ENCODE assay signal across 20 cellular contexts in genomic region chr7:43536773-43537172, GRCh38. TPM values are rescaled to one million over a fixed set of nuclear protein-coding genes. Genes with fewer than 3 reads are reported as not detected.
A peak's percentile ranks its signal among the peaks of the same experiment; 100 is the strongest.
DNase-seq lines count a peak whose midpoint lies in the region; ATAC-seq, FAIRE-seq and TF ChIP-seq lines count a peak whose summit lies in the region.
"Had no signal": no experiment of that assay in that cellular context is flagged by ENCODE, and none has a peak within 500 bp of the region (broad histone marks: within the 10 kb centered on the region; RNA-seq: fewer than 3 reads in every experiment).

No MANE protein-coding gene starts in this region.

- H3K14ac ChIP-seq in neuronal stem cell (ENCODE audit: low read length), result no peak overlapping the region

- no peak for TF ChIP-seq POLR2A in right lobe of liver (IDR thresholded peaks at IDR 0.05)

- intact Hi-C loops in right lobe of liver (cut with DNase I), result no loop called here

- H3K27me3 ChIP-seq in SK-N-SH (ENCODE audit: insufficient read depth) (peaks cover 18% of the 10 kb centered on the region), brain microvascular endothelial cell (replicated peaks) (no peaks in the 10 kb centered on the region), neuronal stem cell (ENCODE audit: control insufficient read depth in 3 of 3, insufficient read depth in 3 of 3, low read depth in 1 of 3, low read length in 3 of 3) (no peaks in the 10 kb centered on the region), right lobe of liver (no peaks in the 10 kb centered on the region)
- H3K27me3 ChIP-seq: SJCRH30 had no signal

- CTCF ChIA-PET in SK-N-SH (lab: Yijun Ruan, JAX), result interaction anchor here (0.8 to 2.7 kb wide), 4 partner anchors 45 to 596 kb away, joined by 3 to 18 read pairs (median 6); partner anchors contain the start of gene STK17A

- DNase-seq in SK-N-SH, result no peak
- DNase-seq in brain microvascular endothelial cell, result no peak
- no peak for DNase-seq in neuronal stem cell (ENCODE audit: low spot score)
- peak; percentile 13 for DNase-seq in urothelium cell line (ENCODE audit: low spot score)
- no peak for DNase-seq in right lobe of liver
- DNase-seq: 8988T; CD8-positive, alpha-beta memory T cell; DMS79 treated with DMSO at 0.1 percent for 48 hours; NCI-H1417 treated with DMSO at 0.1 percent for 48 hours; NCI-H1930; NCI-H2171; NCI-H446; RPMI8226; SJCRH30 had no signal

- peaks cover 10 to 38% of the 10 kb centered on the region in 2 experiments; a peak in 3 of 4 replicates for H3K4me1 ChIP-seq in SK-N-SH (ENCODE audit: control insufficient read depth in 1 of 2, insufficient read depth in 2 of 2, low read depth in 1 of 2, low read length in 1 of 2)
- H3K4me1 ChIP-seq in neuronal stem cell (ENCODE audit: control insufficient read depth in 2 of 2, insufficient read depth in 1 of 2, low read depth in 1 of 2, low read length in 2 of 2), result peaks cover 0 to 2% of the 10 kb centered on the region in 2 donors
- no peaks in the 10 kb centered on the region for H3K4me1 ChIP-seq in right lobe of liver

- POLR2A ChIA-PET in SK-N-SH (lab: Yijun Ruan, JAX), result interaction anchor here (0.9 kb wide), 1 partner anchor 46 kb away, joined by 5 read pairs; the partner anchor contains the start of gene STK17A

- peaks cover 12% of the 10 kb centered on the region for H3F3A ChIP-seq in SK-N-SH (replicated peaks; ENCODE audit: insufficient read depth)

- no peak overlapping the region for H2AK5ac ChIP-seq in neuronal stem cell (ENCODE audit: low read depth, low read length)

- H2BK120ac ChIP-seq in neuronal stem cell (ENCODE audit: low read depth, low read length), result no peak overlapping the region

- H3K4ac ChIP-seq in neuronal stem cell (ENCODE audit: low read length), result no peak overlapping the region

- ATAC-seq in SK-N-SH treated with all-trans-retinoic acid at 6 μM for 48 hours (no peak), right lobe of liver (no peak), HG03280 (IDR thresholded peaks at IDR 0.05; ENCODE audit: unreplicated experiment) (no peak), HG03565 (IDR thresholded peaks at IDR 0.05; ENCODE audit: unreplicated experiment) (no peak)
- ATAC-seq: GM12878 had no signal

- H4K8ac ChIP-seq in neuronal stem cell (ENCODE audit: low read depth, low read length), result no peak overlapping the region

- H3K4me2 ChIP-seq in SK-N-SH (peak overlapping the region; percentile 35; the same call in 1 of the 2 replicates), neuronal stem cell (ENCODE audit: insufficient read depth, low read length, poor library complexity, severe bottlenecking) (no peak overlapping the region)

- no peak overlapping the region for H4K91ac ChIP-seq in neuronal stem cell (ENCODE audit: low read depth, low read length, poor library complexity)

- H3K18ac ChIP-seq in neuronal stem cell (ENCODE audit: low read length), result peak overlapping the region; percentile 50

- in situ Hi-C loops in brain microvascular endothelial cell (cut with HindIII; ENCODE audit: low pct_ligation_motif_present, low sequenced_read_pairs), result no loop called here

- peak overlapping the region; percentile 2 for H2BK15ac ChIP-seq in neuronal stem cell (ENCODE audit: low read length)

- no peak overlapping the region for H3K27ac ChIP-seq in SK-N-SH (ENCODE audit: low read depth in 2 of 2, low read length in 1 of 2)
- H3K27ac ChIP-seq in brain microvascular endothelial cell, result peak overlapping the region; percentile 98
- H3K27ac ChIP-seq in neuronal stem cell (replicated peaks; ENCODE audit: low read length), result no peak overlapping the region
- no peak overlapping the region for H3K27ac ChIP-seq in right lobe of liver
- H3K27ac ChIP-seq: SJCRH30 had no signal

- no peaks in the 10 kb centered on the region for H4K20me1 ChIP-seq in SK-N-SH (ENCODE audit: insufficient read depth)

- no peak overlapping the region for H3K23ac ChIP-seq in neuronal stem cell (ENCODE audit: low read depth, low read length, poor library complexity)

- H3K9me3 ChIP-seq in SK-N-SH (no peaks in the 10 kb centered on the region), neuronal stem cell (replicated peaks in 1 of 2; ENCODE audit: control insufficient read depth in 2 of 2, insufficient read depth in 1 of 2, low read depth in 1 of 2, low read length in 2 of 2) (no peaks in the 10 kb centered on the region), right lobe of liver (no peaks in the 10 kb centered on the region)
- H3K9me3 ChIP-seq: SJCRH30 had no signal

- no peak overlapping the region for H2BK5ac ChIP-seq in neuronal stem cell (ENCODE audit: low read length)

- H3K36me3 ChIP-seq in SK-N-SH (replicated peaks in 1 of 2; ENCODE audit: control insufficient read depth in 1 of 2, insufficient read depth in 2 of 2, low read length in 1 of 2) (no peaks in the 10 kb centered on the region), brain microvascular endothelial cell (replicated peaks) (no peaks in the 10 kb centered on the region), neuronal stem cell (replicated peaks in 1 of 2; ENCODE audit: control insufficient read depth in 2 of 2, insufficient read depth in 2 of 2, low read length in 2 of 2) (no peaks in the 10 kb centered on the region), right lobe of liver (no peaks in the 10 kb centered on the region)
- H3K36me3 ChIP-seq: SJCRH30 had no signal

- H3K4me3 ChIP-seq in SK-N-SH (ENCODE audit: low read depth in 2 of 2, low read length in 1 of 2), result no peak overlapping the region
- no peak overlapping the region for H3K4me3 ChIP-seq in brain microvascular endothelial cell (ENCODE audit: low read depth, low read length)
- H3K4me3 ChIP-seq in neuronal stem cell (ENCODE audit: low read length in 2 of 2), result no peak overlapping the region
- no peak overlapping the region for H3K4me3 ChIP-seq in right lobe of liver
- H3K4me3 ChIP-seq: GM12878, SJCRH30 had no signal

- H2BK12ac ChIP-seq in neuronal stem cell (ENCODE audit: low read length), result no peak overlapping the region

- H2AFZ ChIP-seq in SK-N-SH (ENCODE audit: low read depth), result no peak overlapping the region
- peak overlapping the region; percentile 71 for H2AFZ ChIP-seq in neuronal stem cell (ENCODE audit: low read length)

- no peaks in the 10 kb centered on the region for H3K79me1 ChIP-seq in neuronal stem cell (ENCODE audit: low read depth, low read length)

- 88% methylated on average over 15 of the region's 15 CpGs for WGBS in SK-N-SH (ENCODE audit: low lambda C conversion rate)
- no CpG with 5 or more reads among the region's 15 CpGs for WGBS in neuronal stem cell (ENCODE audit: extremely low coverage in 2 of 2, insufficient read length in 2 of 2, insufficient replicate concordance in 1 of 2), 2 donors
- 80% methylated on average over 1 of the region's 15 CpGs for WGBS in right lobe of liver (ENCODE audit: insufficient coverage, low coverage, low lambda C conversion rate, missing lambda C conversion rate)

- TF ChIP-seq CTCF in SK-N-SH (IDR thresholded peaks at IDR 0.05) (no peak), brain microvascular endothelial cell (IDR thresholded peaks at IDR 0.05; ENCODE audit: low read depth, low read length, missing control alignments) (no peak), right lobe of liver (IDR thresholded peaks at IDR 0.05) (no peak)

- no peaks in the 10 kb centered on the region for H3K79me2 ChIP-seq in SK-N-SH (ENCODE audit: insufficient read depth)

- no peak for TF ChIP-seq RAD21 in SK-N-SH (IDR thresholded peaks at IDR 0.05; ENCODE audit: low read length)

- no peak for TF ChIP-seq EP300 in SK-N-SH (IDR thresholded peaks at IDR 0.05; ENCODE audit: borderline replicate concordance in 1 of 2, low read depth in 1 of 2, low read length in 1 of 2)

- H3K9me2 ChIP-seq in SK-N-SH, result no peaks in the 10 kb centered on the region

- no peak overlapping the region for H3K9ac ChIP-seq in SK-N-SH
- H3K9ac ChIP-seq in neuronal stem cell (ENCODE audit: low read depth, low read length, poor library complexity), result no peak overlapping the region

- FAIRE-seq in urothelium cell line (lab: Jason Lieb, UNC), result peak; percentile 30
- FAIRE-seq: G401.6, GM12878, GM18507 had no signal

TF ChIP-seq in SK-N-SH, 30 proteins besides CTCF, POLR2A, EP300 and RAD21 (continues in another document):
- TF ChIP-seq RFX5 (IDR thresholded peaks at IDR 0.05; ENCODE audit: low read length), result no peak
- TF ChIP-seq RXRA (IDR thresholded peaks at IDR 0.05; ENCODE audit: borderline replicate concordance, low read depth), result no peak
- TF ChIP-seq JUND (IDR thresholded peaks at IDR 0.05), result no peak
- no peak for TF ChIP-seq MAX (IDR thresholded peaks at IDR 0.05; ENCODE audit: low read depth)
- TF ChIP-seq MXI1 (IDR thresholded peaks at IDR 0.05; ENCODE audit: low read depth, low read length), result no peak

TF ChIP-seq in SK-N-SH treated with all-trans-retinoic acid at 6 μM for 48 hours, 23 proteins besides CTCF, POLR2A, EP300 and RAD21 (continues in another document):
- no peak for TF ChIP-seq CSDC2 (CRISPR knock-in tag; IDR thresholded peaks at IDR 0.05)
- TF ChIP-seq PATZ1 (CRISPR knock-in tag; IDR thresholded peaks at IDR 0.05; ENCODE audit: borderline replicate concordance), result no peak
- TF ChIP-seq TOX (CRISPR knock-in tag; IDR thresholded peaks at IDR 0.05; ENCODE audit: borderline replicate concordance), result no peak

RNA-seq across cellular contexts. Expression of gene STK17A, which starts 46.1 kb away (rescaled TPM):
- 47.8 and 52.0 TPM in 2 replicates for polyA plus RNA-seq in SK-N-SH (2012; rRNA removed)
- polyA plus RNA-seq in SK-N-SH (2012; cell fraction: cytosol; rRNA removed), result 74.7 and 89.6 TPM in 2 replicates
- 34.1 and 67.1 TPM in 2 replicates for polyA plus RNA-seq in SK-N-SH (2012; cell fraction: nucleus; rRNA removed)
- 5.4 TPM for polyA plus RNA-seq in neuronal stem cell (2013, experiment 1 of 2)
- 5.6 TPM for polyA plus RNA-seq in neuronal stem cell (2013, experiment 2 of 2)
- 10 to 100 TPM in 3 of 6 experiments, 1 to 10 TPM in 3; 1.7 to 20.9 (median 7.9) TPM for total RNA-seq in right lobe of liver
